In genomic region chr6:126432564-126432963, GRCh38 we compare ENCODE assay signal across 23 cellular contexts.
"Had no signal": no experiment of that assay in that cellular context is flagged by ENCODE, and none has a peak within 500 bp of the region (broad histone marks: within the 10 kb centered on the region; RNA-seq: fewer than 3 reads in every experiment).

No MANE protein-coding gene starts in this region.

- H3K4me3 ChIP-seq: coronary artery, dorsolateral prefrontal cortex, esophagus muscularis mucosa, gastroesophageal sphincter, heart left ventricle, hepatocyte, left lung, lower lobe of right lung, mucosa of descending colon had no signal

- H3K27ac ChIP-seq: coronary artery, dorsolateral prefrontal cortex, esophagus muscularis mucosa, foreskin keratinocyte, gastroesophageal sphincter, heart left ventricle, hepatocyte, left lung, lower lobe of right lung had no signal

- DNase-seq: dermis blood vessel endothelial cell; dorsolateral prefrontal cortex; effector CD4-positive, alpha-beta T cell; effector memory CD4-positive, alpha-beta T cell; foreskin keratinocyte; heart left ventricle; hypothalamus; immature natural killer cell; islet precursor cell; kidney; kidney glomerular epithelial cell; left colon; left lung; left ventricle myocardium superior; lower lobe of right lung; mesenchymal stem cell; mucosa of descending colon; naive B cell had no signal

- H3K36me3 ChIP-seq: esophagus muscularis mucosa, gastroesophageal sphincter, heart left ventricle, left lung, lower lobe of right lung had no signal

- H3K4me1 Mint-ChIP-seq: immature natural killer cell, naive B cell had no signal

- H3K4me1 ChIP-seq: esophagus muscularis mucosa, foreskin keratinocyte, gastroesophageal sphincter, heart left ventricle, left lung, lower lobe of right lung had no signal

- H3K9me3 Mint-ChIP-seq: naive B cell had no signal

- ATAC-seq: foreskin keratinocyte, gastroesophageal sphincter, heart left ventricle, left colon, left lung, left ventricle myocardium superior, lower lobe of right lung, mucosa of descending colon had no signal

- H3K36me3 Mint-ChIP-seq: immature natural killer cell, mesothelial cell of epicardium, naive B cell had no signal

- H3K79me2 ChIP-seq: hepatocyte had no signal

- H2AFZ ChIP-seq: hepatocyte had no signal

- H3K27ac Mint-ChIP-seq: immature natural killer cell, mesothelial cell of epicardium, naive B cell had no signal

- H3K27me3 ChIP-seq: dorsolateral prefrontal cortex, esophagus muscularis mucosa, foreskin keratinocyte, gastroesophageal sphincter, heart left ventricle, hepatocyte, left lung had no signal

- H3K4me2 ChIP-seq: hepatocyte had no signal

- H3K9me3 ChIP-seq: esophagus muscularis mucosa, gastroesophageal sphincter, heart left ventricle, left lung, lower lobe of right lung, mucosa of descending colon had no signal

- H3K4me3 Mint-ChIP-seq: immature natural killer cell, mesothelial cell of epicardium, naive B cell had no signal
